In the genomic region with DNA sequence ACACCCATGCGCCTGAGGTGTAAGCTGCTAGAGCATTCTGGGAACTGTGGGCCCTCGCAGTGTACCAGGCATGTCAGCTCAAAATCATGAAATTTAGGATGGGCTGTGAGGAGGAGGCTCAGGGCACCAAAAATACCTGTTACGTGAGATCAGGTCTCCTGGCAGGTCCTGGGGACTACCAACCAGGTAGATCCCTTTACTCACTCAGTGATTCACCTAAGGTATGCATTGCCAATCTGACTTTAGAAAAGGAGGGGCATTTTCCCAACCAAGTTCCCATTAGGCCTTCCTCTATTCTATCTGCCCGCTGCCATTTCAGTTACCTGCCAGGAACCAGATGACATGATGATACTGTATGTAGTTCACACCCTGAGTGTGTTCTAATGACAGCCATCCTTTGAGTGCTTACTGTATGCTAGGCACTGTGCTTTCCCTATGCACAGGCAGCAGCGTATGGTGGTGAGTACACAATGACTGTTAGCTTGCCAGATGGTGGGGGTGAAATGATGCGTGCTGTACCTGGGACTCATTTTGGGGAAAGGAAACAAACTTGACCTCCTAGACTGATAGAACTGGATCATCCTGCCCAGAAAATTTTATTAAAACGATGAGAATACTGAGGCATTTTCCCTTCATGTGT, we compare ENCODE assay signal across 19 cellular contexts.
"Had no signal": no experiment of that assay in that cellular context is flagged by ENCODE, and none has a peak within 500 bp of the region (broad histone marks: within the 10 kb centered on the region; RNA-seq: fewer than 3 reads in every experiment).

No MANE protein-coding gene starts in this region.

- H3K4me3 ChIP-seq: gastrocnemius medialis, mucosa of descending colon, skin epidermis, stomach, thoracic aorta, transverse colon had no signal

- H3K27me3 ChIP-seq: gastrocnemius medialis, stomach had no signal

- DNase-seq: dermis blood vessel endothelial cell; endodermal cell; gastrocnemius medialis; glutamatergic neuron; mucosa of descending colon; naive thymus-derived CD8-positive, alpha-beta T cell; posterior cingulate gyrus; stimulated activated CD4-positive, alpha-beta T cell treated with anti-CD3 and anti-CD28 coated beads, Interleukin-2, amount 100 ng/mL, for 24 hours; stimulated activated CD4-positive, alpha-beta T cell treated with anti-CD3 and anti-CD28 coated beads, Interleukin-4, amount 100 ng/mL, for 4 hours; stimulated activated naive CD4-positive, alpha-beta T cell; stomach; substantia nigra; transverse colon had no signal

- ATAC-seq: esophagus mucosa; gastrocnemius medialis; mucosa of descending colon; naive thymus-derived CD8-positive, alpha-beta T cell; sciatic nerve had no signal

- H3K4me1 ChIP-seq: stomach, transverse colon had no signal

- H3K27ac ChIP-seq: gastrocnemius medialis, stomach, thoracic aorta, transverse colon had no signal

- H3K36me3 ChIP-seq: gastrocnemius medialis, stomach, thoracic aorta, transverse colon had no signal

- FAIRE-seq: endothelial cell of umbilical vein, urothelium cell line had no signal

- H3K9me3 ChIP-seq: gastrocnemius medialis, mucosa of descending colon, stomach, transverse colon had no signal
